2 cellular contexts compared by ENCODE assay signal in genomic region chr18:45250479-45250878, GRCh38.
TF ChIP-seq lines count a peak whose summit lies in the region.

No MANE protein-coding gene starts in this region.

TF ChIP-seq in liver, 16 proteins besides CTCF, POLR2A, EP300 and RAD21:
- TF ChIP-seq GABPA (IDR thresholded peaks at IDR 0.05 in 1 of 2, conservative IDR thresholded peaks at IDR 0.05 in 1 of 2) (no peak), JUND (IDR thresholded peaks at IDR 0.05) (no peak), HNF4A (conservative IDR thresholded peaks at IDR 0.05) (peak in 1 of 2 donors; percentile 20), NR2F2 (IDR thresholded peaks at IDR 0.05) (peak; percentile 92)

TF ChIP-seq in HepG2, 621 proteins besides CTCF, POLR2A, EP300 and RAD21:
- TF ChIP-seq ZNF12 (CRISPR knock-in tag; IDR thresholded peaks at IDR 0.05) (no peak), ZNF616 (CRISPR knock-in tag; IDR thresholded peaks at IDR 0.05; ENCODE audit: low read depth) (no peak), ZNF251 (CRISPR knock-in tag; IDR thresholded peaks at IDR 0.05) (no peak), ZBTB42 (CRISPR knock-in tag; IDR thresholded peaks at IDR 0.05) (no peak), MIXL1 (CRISPR knock-in tag; IDR thresholded peaks at IDR 0.05) (no peak), ZMAT3 (CRISPR knock-in tag; conservative IDR thresholded peaks at IDR 0.05) (no peak), RNF219 (CRISPR knock-in tag; IDR thresholded peaks at IDR 0.05) (no peak), AGO2 (optimal IDR thresholded peaks at IDR 0.05; ENCODE audit: low read depth, low read length) (no peak), ZSCAN20 (CRISPR knock-in tag; IDR thresholded peaks at IDR 0.05; ENCODE audit: borderline replicate concordance) (no peak), ZNF570 (CRISPR knock-in tag; IDR thresholded peaks at IDR 0.05; ENCODE audit: borderline replicate concordance) (no peak), MED8 (CRISPR knock-in tag; IDR thresholded peaks at IDR 0.05; ENCODE audit: insufficient replicate concordance) (no peak), MXD1 (CRISPR knock-in tag; IDR thresholded peaks at IDR 0.05) (no peak)
